Comparison of ENCODE assay signal across 29 cellular contexts in the genomic region with DNA sequence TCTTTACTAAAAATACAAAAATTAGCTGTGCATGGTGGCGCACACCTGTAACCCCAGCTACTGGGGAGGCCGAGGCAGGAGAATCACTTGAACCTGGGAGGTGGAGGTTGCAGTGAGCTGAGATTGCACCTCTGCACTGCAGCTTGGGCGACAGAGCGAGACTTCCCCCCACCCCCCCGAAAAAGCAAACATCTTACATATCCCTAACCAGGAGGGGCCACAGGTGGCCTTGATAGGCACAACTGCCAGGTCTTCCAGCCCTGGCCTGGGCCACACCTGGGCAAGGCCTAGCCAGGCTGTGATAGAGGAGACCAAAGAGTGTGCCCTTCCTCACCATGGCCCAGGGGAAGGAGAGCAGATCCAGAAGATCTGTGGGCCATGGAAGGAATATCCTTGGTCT. TPM values are rescaled to one million over a fixed set of nuclear protein-coding genes. Genes with fewer than 3 reads are reported as not detected.
"Had no signal": no experiment of that assay in that cellular context is flagged by ENCODE, and none has a peak within 500 bp of the region (broad histone marks: within the 10 kb centered on the region; RNA-seq: fewer than 3 reads in every experiment).

No MANE protein-coding gene starts in this region.

- H3K36me3 Mint-ChIP-seq: stimulated activated effector memory CD8-positive, alpha-beta T cell treated with anti-CD3 and anti-CD28 coated beads, Interleukin-12 subunit alpha, Interleukin-12 subunit beta, amount 100 ng/mL, for 72 hours; stimulated activated memory B cell treated with anti-CD40 and anti-IgM and Interleukin-4, amounts not matched to agents 10 μg/mL and 1 μg/mL and 100 μg/mL, for 72 hours; stimulated activated naive B cell treated with anti-CD40 and anti-IgM and Interleukin-4, amounts not matched to agents 10 μg/mL and 1 μg/mL and 100 μg/mL, for 72 hours; type B pancreatic cell had no signal

- H3K9me3 ChIP-seq: stomach, suprapubic skin, testis, thoracic aorta, thyroid gland, tibial artery, tibial nerve, transverse colon, upper lobe of left lung, upper lobe of right lung, uterus, vagina had no signal

- DNase-seq: stimulated activated CD4-positive, alpha-beta T cell treated with anti-CD3 and anti-CD28 coated beads, Interleukin-2, amount 100 ng/mL, for 48 hours; stimulated activated CD4-positive, alpha-beta T cell treated with anti-CD3 and anti-CD28 coated beads, Interleukin-4, amount 100 ng/mL, for 1 hour; stimulated activated CD4-positive, alpha-beta T cell treated with anti-CD3 and anti-CD28 coated beads, Interleukin-4, amount 100 ng/mL, for 24 hours; stimulated activated CD4-positive, alpha-beta T cell treated with anti-CD3 and anti-CD28 coated beads, Interleukin-4, amount 100 ng/mL, for 4 hours; stimulated activated CD8-positive, alpha-beta memory T cell treated with anti-CD3 and anti-CD28 coated beads, Interleukin-4, amount 100 ng/mL, for 48 hours; stimulated activated naive B cell treated with anti-CD40 and anti-IgM and Interleukin-4, amounts not matched to agents 10 μg/mL and 1 μg/mL and 100 μg/mL, for 72 hours; stimulated activated naive CD4-positive, alpha-beta T cell; stimulated activated naive CD4-positive, alpha-beta T cell treated with Interleukin-2 at 50 U/mL for 16 hours; stimulated activated naive CD8-positive, alpha-beta T cell treated with anti-CD3 and anti-CD28 coated beads, Interleukin-15, amount 100 ng/mL, for 72 hours; stimulated activated naive CD8-positive, alpha-beta T cell treated with anti-CD3 and anti-CD28 coated beads, Interleukin-15, Interleukin-2, amounts not matched to agents 100 U/mL and 50 U/mL, for 24 hours; stomach; substantia nigra; testis; thyroid gland; tibial artery; transverse colon; trophoblast cell; upper lobe of left lung; upper lobe of right lung; uterus had no signal

- ATAC-seq: stimulated activated effector memory CD8-positive, alpha-beta T cell treated with anti-CD3 and anti-CD28 coated beads, Interleukin-12 subunit alpha, Interleukin-12 subunit beta, amount 100 ng/mL, for 72 hours; stimulated activated memory B cell treated with anti-CD40 and anti-IgM and Interleukin-4, amounts not matched to agents 10 μg/mL and 1 μg/mL and 100 μg/mL, for 72 hours; stimulated activated naive B cell treated with anti-CD40 and anti-IgM and Interleukin-4, amounts not matched to agents 10 μg/mL and 1 μg/mL and 100 μg/mL, for 72 hours; stimulated activated naive CD8-positive, alpha-beta T cell treated with anti-CD3 and anti-CD28 coated beads, Interleukin-15, amount 100 ng/mL, for 72 hours; stimulated activated naive CD8-positive, alpha-beta T cell treated with anti-CD3 and anti-CD28 coated beads, Interleukin-15, Interleukin-2, amounts not matched to agents 100 U/mL and 50 U/mL, for 24 hours had no signal

- H3K27ac Mint-ChIP-seq: stimulated activated effector memory CD8-positive, alpha-beta T cell treated with anti-CD3 and anti-CD28 coated beads, Interleukin-12 subunit alpha, Interleukin-12 subunit beta, amount 100 ng/mL, for 72 hours; stimulated activated memory B cell treated with anti-CD40 and anti-IgM and Interleukin-4, amounts not matched to agents 10 μg/mL and 1 μg/mL and 100 μg/mL, for 72 hours; stimulated activated naive B cell treated with anti-CD40 and anti-IgM and Interleukin-4, amounts not matched to agents 10 μg/mL and 1 μg/mL and 100 μg/mL, for 72 hours; stimulated activated naive CD8-positive, alpha-beta T cell treated with anti-CD3 and anti-CD28 coated beads, Interleukin-15, amount 100 ng/mL, for 72 hours; stimulated activated naive CD8-positive, alpha-beta T cell treated with anti-CD3 and anti-CD28 coated beads, Interleukin-15, Interleukin-2, amounts not matched to agents 100 ng/mL and 50 ng/mL, for 24 hours; type B pancreatic cell had no signal

- H3K4me3 ChIP-seq: stomach, suprapubic skin, testis, thoracic aorta, thyroid gland, tibial artery, tibial nerve, transverse colon, upper lobe of left lung, upper lobe of right lung, uterus, vagina had no signal

- H3K36me3 ChIP-seq: stomach, suprapubic skin, thoracic aorta, thyroid gland, tibial artery, transverse colon, upper lobe of left lung, upper lobe of right lung, uterus, vagina had no signal

- H3K9me3 Mint-ChIP-seq: stimulated activated effector memory CD8-positive, alpha-beta T cell treated with anti-CD3 and anti-CD28 coated beads, Interleukin-12 subunit alpha, Interleukin-12 subunit beta, amount 100 ng/mL, for 72 hours; stimulated activated memory B cell treated with anti-CD40 and anti-IgM and Interleukin-4, amounts not matched to agents 10 μg/mL and 1 μg/mL and 100 μg/mL, for 72 hours; stimulated activated naive B cell treated with anti-CD40 and anti-IgM and Interleukin-4, amounts not matched to agents 10 μg/mL and 1 μg/mL and 100 μg/mL, for 72 hours; stimulated activated naive CD8-positive, alpha-beta T cell treated with anti-CD3 and anti-CD28 coated beads, Interleukin-15, amount 100 ng/mL, for 72 hours; stimulated activated naive CD8-positive, alpha-beta T cell treated with anti-CD3 and anti-CD28 coated beads, Interleukin-15, Interleukin-2, amounts not matched to agents 100 ng/mL and 50 ng/mL, for 24 hours; type B pancreatic cell had no signal

- H3K27me3 ChIP-seq: testis, thyroid gland, tibial nerve, upper lobe of left lung, uterus, vagina had no signal

- H3K27ac ChIP-seq: stomach, suprapubic skin, testis, thoracic aorta, thyroid gland, tibial artery, tibial nerve, transverse colon, upper lobe of left lung, upper lobe of right lung, uterus, vagina had no signal

- H3K4me1 Mint-ChIP-seq: stimulated activated effector memory CD8-positive, alpha-beta T cell treated with anti-CD3 and anti-CD28 coated beads, Interleukin-12 subunit alpha, Interleukin-12 subunit beta, amount 100 ng/mL, for 72 hours; stimulated activated naive CD8-positive, alpha-beta T cell treated with anti-CD3 and anti-CD28 coated beads, Interleukin-15, amount 100 ng/mL, for 72 hours had no signal

- H3K4me1 ChIP-seq: stomach, testis, thyroid gland, tibial artery, tibial nerve, transverse colon, upper lobe of left lung, upper lobe of right lung, uterus had no signal

- H3K4me3 Mint-ChIP-seq: stimulated activated effector memory CD8-positive, alpha-beta T cell treated with anti-CD3 and anti-CD28 coated beads, Interleukin-12 subunit alpha, Interleukin-12 subunit beta, amount 100 ng/mL, for 72 hours; stimulated activated memory B cell treated with anti-CD40 and anti-IgM and Interleukin-4, amounts not matched to agents 10 μg/mL and 1 μg/mL and 100 μg/mL, for 72 hours; stimulated activated naive B cell treated with anti-CD40 and anti-IgM and Interleukin-4, amounts not matched to agents 10 μg/mL and 1 μg/mL and 100 μg/mL, for 72 hours; stimulated activated naive CD8-positive, alpha-beta T cell treated with anti-CD3 and anti-CD28 coated beads, Interleukin-15, amount 100 ng/mL, for 72 hours; stimulated activated naive CD8-positive, alpha-beta T cell treated with anti-CD3 and anti-CD28 coated beads, Interleukin-15, Interleukin-2, amounts not matched to agents 100 ng/mL and 50 ng/mL, for 24 hours; type B pancreatic cell had no signal

RNA-seq across cellular contexts. Expression of a gene that starts 28.6 kb away (rescaled TPM):
- total RNA-seq: stomach, subcutaneous adipose tissue, thoracic aorta, thyroid gland, transverse colon, upper lobe of right lung, uterus, vagina had no signal
